Comparison of ENCODE assay signal across 17 cellular contexts in genomic region chr6:14966111-14966901, GRCh38.
A peak's percentile ranks its signal among the peaks of the same experiment; 100 is the strongest.
DNase-seq lines count a peak whose midpoint lies in the region; ATAC-seq and TF ChIP-seq lines count a peak whose summit lies in the region.
"Had no signal": no experiment of that assay in that cellular context is flagged by ENCODE, and none has a peak within 500 bp of the region (broad histone marks: within the 10 kb centered on the region; RNA-seq: fewer than 3 reads in every experiment).

No MANE protein-coding gene starts in this region.

- no peak for TF ChIP-seq CTCF in parathyroid adenoma (IDR thresholded peaks at IDR 0.05)

- ATAC-seq in esophagus mucosa (peak; percentile 59), GM18909 (IDR thresholded peaks at IDR 0.05; ENCODE audit: poor library complexity, unreplicated experiment) (no peak)
- ATAC-seq: activated T-cell treated with anti-CD3 and anti-CD28 coated beads, Interleukin-2, amount 50 U/mL, for 72 hours; naive thymus-derived CD8-positive, alpha-beta T cell had no signal

- H3K36me3 ChIP-seq in ES-I3 (ENCODE audit: insufficient read depth, low read length) (no peaks in the 10 kb centered on the region), MG63 (no peaks in the 10 kb centered on the region), parathyroid adenoma (ENCODE audit: control insufficient read depth, insufficient read depth, low read length) (no peaks in the 10 kb centered on the region)
- H3K36me3 ChIP-seq: BLaER1 treated with 17β-estradiol and CSF1 and Interleukin-3, amounts not matched to agents 10 nM and 100 nM; suprapubic skin had no signal

- no peak overlapping the region for H3K4me2 ChIP-seq in parathyroid adenoma (ENCODE audit: low read length)

- peak; percentile 17 for DNase-seq in MG63
- DNase-seq in activated naive CD4-positive, alpha-beta T cell treated with Interleukin-2 at 50 U/mL for 16 hours: no peak
- DNase-seq in HK-2 (ENCODE audit: unreplicated experiment): no peak
- DNase-seq in DMS114 treated with DMSO at 0.1 percent for 48 hours (lab: John Stamatoyannopoulos, UW; ENCODE audit: unreplicated experiment): no peak
- DNase-seq: activated CD4-positive, CD25-positive, alpha-beta regulatory T cell; activated naive CD8-positive, alpha-beta T cell treated with anti-CD3 and anti-CD28 coated beads for 36 hours; activated T-cell treated with anti-CD3 and anti-CD28 coated beads, Interleukin-2, amount 50 U/mL, for 72 hours; DMS 273 treated with DMSO at 0.1 percent for 48 hours; naive thymus-derived CD8-positive, alpha-beta T cell; NCI-H1092 treated with DMSO at 0.1 percent for 48 hours; NCI-H2081 had no signal

- H2AFZ ChIP-seq in parathyroid adenoma: peak overlapping the region; percentile 24

- no peak overlapping the region for H3K4me3 ChIP-seq in MG63
- H3K4me3 ChIP-seq in parathyroid adenoma (ENCODE audit: low read depth, low read length): no peak overlapping the region
- H3K4me3 ChIP-seq: BLaER1 treated with 17β-estradiol and CSF1 and Interleukin-3, amounts not matched to agents 10 nM and 100 nM; suprapubic skin had no signal

- H3K9me3 ChIP-seq in ES-I3 (ENCODE audit: control insufficient read depth, insufficient read depth, low read length) (no peaks in the 10 kb centered on the region), MG63 (no peaks in the 10 kb centered on the region), parathyroid adenoma (ENCODE audit: control insufficient read depth, low read length) (no peaks in the 10 kb centered on the region)
- H3K9me3 ChIP-seq: suprapubic skin had no signal

- no peaks in the 10 kb centered on the region for H3K79me2 ChIP-seq in parathyroid adenoma

- no peak overlapping the region for H3K27ac ChIP-seq in parathyroid adenoma
- H3K27ac ChIP-seq: BLaER1 treated with 17β-estradiol and CSF1 and Interleukin-3, amounts not matched to agents 10 nM and 100 nM; suprapubic skin had no signal

- H3K27me3 ChIP-seq in MG63 (no peaks in the 10 kb centered on the region), parathyroid adenoma (ENCODE audit: control insufficient read depth, insufficient read depth, low read length) (no peaks in the 10 kb centered on the region)
- H3K27me3 ChIP-seq: BLaER1 treated with 17β-estradiol and CSF1 and Interleukin-3, amounts not matched to agents 10 nM and 100 nM; suprapubic skin had no signal

- H3K9ac ChIP-seq in ES-I3 (ENCODE audit: low read depth, low read length): peak overlapping the region; percentile 17
- H3K9ac ChIP-seq in parathyroid adenoma: no peak overlapping the region
- H3K9ac ChIP-seq: BLaER1 treated with 17β-estradiol and CSF1 and Interleukin-3, amounts not matched to agents 10 nM and 100 nM had no signal

- H3K4me1 ChIP-seq in ES-I3 (ENCODE audit: insufficient read depth, low read length) (peaks cover 41% of the 10 kb centered on the region), parathyroid adenoma (peaks cover 3% of the 10 kb centered on the region)
- H3K4me1 ChIP-seq: suprapubic skin had no signal
